Comparison of ENCODE assay signal across 1 cellular context in genomic region chr7:139393621-139394215, GRCh38.
TF ChIP-seq lines count a peak whose summit lies in the region.

No MANE protein-coding gene starts in this region.

TF ChIP-seq in IMR-90, 13 proteins besides CTCF, POLR2A, EP300 and RAD21 (continued from another document):
- TF ChIP-seq FOS (IDR thresholded peaks at IDR 0.05; ENCODE audit: low read depth, low read length), result no peak
TF ChIP-seq in IMR-90: peak in this region for 0.
